26 cellular contexts compared by ENCODE assay signal in the genomic region with DNA sequence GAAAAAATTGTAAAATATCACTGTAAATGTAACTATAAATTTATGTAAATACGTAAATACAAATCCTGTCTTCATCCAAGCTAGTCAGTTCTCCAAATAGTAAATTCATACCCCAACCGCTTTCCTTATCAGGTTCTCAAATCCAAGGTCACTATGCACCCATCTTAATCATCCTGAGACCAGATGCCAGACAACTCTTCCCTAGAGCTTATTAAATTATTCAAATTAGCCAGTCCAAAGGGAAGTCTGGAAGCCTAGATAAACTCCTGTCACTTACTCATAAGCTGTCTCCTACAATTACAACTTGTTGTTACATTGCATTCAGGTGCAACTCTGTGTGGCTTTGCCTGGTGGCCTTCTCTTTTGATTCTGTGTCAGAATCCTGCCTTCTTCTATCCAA.
"Had no signal": no experiment of that assay in that cellular context is flagged by ENCODE, and none has a peak within 500 bp of the region (broad histone marks: within the 10 kb centered on the region; RNA-seq: fewer than 3 reads in every experiment).

No MANE protein-coding gene starts in this region.

- H3K27ac ChIP-seq: brain microvascular endothelial cell, cardiac muscle cell, SK-N-MC, WERI-Rb-1 had no signal

- H3K27me3 ChIP-seq: brain microvascular endothelial cell, cardiac muscle cell had no signal

- H3K36me3 ChIP-seq: brain microvascular endothelial cell, cardiac muscle cell, WERI-Rb-1 had no signal

- ATAC-seq: activated CD4-positive, alpha-beta T cell treated with anti-CD3 and anti-CD28 coated beads for 36 hours; activated T-helper 17 cell treated with anti-CD3 and anti-CD28 coated beads, Interleukin-2, amount 50 U/mL, for 72 hours; K562; PC-3 had no signal

- DNase-seq: activated CD4-positive, alpha-beta memory T cell treated with anti-CD3 and anti-CD28 coated beads, Interleukin-2, amount 10 ng/mL, durations not matched to agents 7 days and 5 days; activated CD4-positive, alpha-beta T cell treated with anti-CD3 and anti-CD28 coated beads for 36 hours; activated CD4-positive, alpha-beta T cell treated with anti-CD3 and anti-CD28 coated beads, Interleukin-2, amount 50 U/mL, for 1 hour; activated gamma-delta T cell treated with Interleukin-2 at 50 U/mL for 16 hours; activated naive CD4-positive, alpha-beta T cell treated with anti-CD3 and anti-CD28 coated beads, Interleukin-2, amount 10 ng/mL, durations not matched to agents 7 days and 5 days; activated naive CD8-positive, alpha-beta T cell treated with anti-CD3 and anti-CD28 coated beads for 36 hours; activated T-cell treated with anti-CD3 and anti-CD28 coated beads for 4 hours; activated T-cell treated with anti-CD3 and anti-CD28 coated beads, Interleukin-2, amount 50 U/mL, for 48 hours; brain microvascular endothelial cell; cerebellar nuclear complex; Kasumi-1; NCI-H1105 treated with DMSO at 0.1 percent for 48 hours; NCI-H1436 treated with DMSO at 0.1 percent for 48 hours; NCI-H187; NCI-H2081; NCI-H446; NCI-H526; NCI-H774; NK-92 treated with Interleukin-12 subunit alpha and Interleukin-12 subunit beta, amount 100 ng/mL, for 24 hours; PC-3; SIG-M5; WERI-Rb-1 had no signal

- H3K4me3 ChIP-seq: cardiac muscle cell, K562, SK-N-MC had no signal
